Comparison of ENCODE assay signal across 17 cellular contexts in genomic region chr5:1797109-1797800, GRCh38. TPM values are rescaled to one million over a fixed set of nuclear protein-coding genes. Genes with fewer than 3 reads are reported as not detected.
DNase-seq lines count a peak whose midpoint lies in the region; ATAC-seq and TF ChIP-seq lines count a peak whose summit lies in the region.
"Had no signal": no experiment of that assay in that cellular context is flagged by ENCODE, and none has a peak within 500 bp of the region (broad histone marks: within the 10 kb centered on the region; RNA-seq: fewer than 3 reads in every experiment).

No MANE protein-coding gene starts in this region.

- H3K9me3 Mint-ChIP-seq in CD4-positive, alpha-beta T cell: no peaks in the 10 kb centered on the region
- no peaks in the 10 kb centered on the region for H3K9me3 Mint-ChIP-seq in activated T-helper 1 cell treated with anti-CD3 and anti-CD28 coated beads, Interleukin-12 subunit alpha, Interleukin-12 subunit beta, Interleukin-2, Interleukin-4 antibody, amounts not matched to agents 30 ng/mL and 10 ng/mL and 1 ng/mL, durations not matched to agents 14 hours and 24 hours and 36 hours
- no peaks in the 10 kb centered on the region for H3K9me3 Mint-ChIP-seq in nephron progenitor cell
- H3K9me3 Mint-ChIP-seq: activated naive CD8-positive, alpha-beta T cell treated with anti-CD3 and anti-CD28 coated beads, Interleukin-2, amount 10 ng/mL, durations not matched to agents 7 days and 5 days had no signal

- DNase-seq in CD4-positive, alpha-beta T cell: no peak
- no peak for DNase-seq in activated T-helper 1 cell treated with anti-CD3 and anti-CD28 coated beads, Interleukin-12 subunit alpha, Interleukin-12 subunit beta, Interleukin-2, Interleukin-4 antibody, amounts not matched to agents 30 ng/mL and 10 ng/mL and 1 ng/mL, durations not matched to agents 14 hours and 24 hours and 36 hours (ENCODE audit: low spot score)
- no peak for DNase-seq in nephron progenitor cell
- no peak for DNase-seq in cerebellar cortex (ENCODE audit: low spot score)
- no peak for DNase-seq in iPS-NIHi7 (ENCODE audit: extremely low spot score)
- DNase-seq in DMS79 treated with DMSO at 0.1 percent for 48 hours (lab: John Stamatoyannopoulos, UW): no peak
- DNase-seq: activated naive CD8-positive, alpha-beta T cell treated with anti-CD3 and anti-CD28 coated beads, Interleukin-2, amount 10 ng/mL, durations not matched to agents 7 days and 5 days; esophagus squamous epithelium; NCI-H1417; NCI-H82; stimulated activated CD4-positive, alpha-beta T cell treated with anti-CD3 and anti-CD28 coated beads, Interleukin-4, amount 100 ng/mL, for 24 hours had no signal

- H3K27ac Mint-ChIP-seq in CD4-positive, alpha-beta T cell: peak overlapping the region; percentile 99
- peak overlapping the region; percentile 31 for H3K27ac Mint-ChIP-seq in activated T-helper 1 cell treated with anti-CD3 and anti-CD28 coated beads, Interleukin-12 subunit alpha, Interleukin-12 subunit beta, Interleukin-2, Interleukin-4 antibody, amounts not matched to agents 30 ng/mL and 10 ng/mL and 1 ng/mL, durations not matched to agents 14 hours and 24 hours and 36 hours
- no peak overlapping the region for H3K27ac Mint-ChIP-seq in nephron progenitor cell
- H3K27ac Mint-ChIP-seq: activated naive CD8-positive, alpha-beta T cell treated with anti-CD3 and anti-CD28 coated beads, Interleukin-2, amount 10 ng/mL, durations not matched to agents 7 days and 5 days; B cell had no signal

- peak overlapping the region in 5 of 11 experiments; percentile 16 to 60 (median 47); a peak in 8 of 22 replicates for H3K27ac ChIP-seq in BLaER1 treated with 17β-estradiol and CSF1 and Interleukin-3, amounts not matched to agents 10 nM and 100 nM
- H3K27ac ChIP-seq in CD4-positive, alpha-beta T cell (ENCODE audit: low read depth, low read length): no peak overlapping the region
- H3K27ac ChIP-seq: esophagus squamous epithelium, left lung, skin epidermis, thoracic aorta had no signal

- intact Hi-C loops in CD4-positive, alpha-beta T cell (cut with DNase I, micrococcal nuclease): loop anchor here in 1 of 2 experiments (5.0 to 10.0 kb wide), 4 partner anchors 60 to 452 kb away; partner anchors contain the start of gene CLPTM1L
- intact Hi-C loops in activated T-helper 1 cell treated with anti-CD3 and anti-CD28 coated beads, Interleukin-12 subunit alpha, Interleukin-12 subunit beta, Interleukin-2, Interleukin-4 antibody, amounts not matched to agents 30 ng/mL and 10 ng/mL and 1 ng/mL, durations not matched to agents 14 hours and 24 hours and 36 hours (cut with micrococcal nuclease): loop anchor here (10.0 kb wide), 5 partner anchors 162 to 1322 kb away; partner anchors contain the start of genes BRD9, CLPTM1L and TRIP13

- peaks cover 57% of the 10 kb centered on the region for H3K36me3 Mint-ChIP-seq in CD4-positive, alpha-beta T cell (ENCODE audit: low read depth)
- peaks cover 38% of the 10 kb centered on the region for H3K36me3 Mint-ChIP-seq in activated T-helper 1 cell treated with anti-CD3 and anti-CD28 coated beads, Interleukin-12 subunit alpha, Interleukin-12 subunit beta, Interleukin-2, Interleukin-4 antibody, amounts not matched to agents 30 ng/mL and 10 ng/mL and 1 ng/mL, durations not matched to agents 14 hours and 24 hours and 36 hours (ENCODE audit: low read depth)
- peaks cover 27% of the 10 kb centered on the region for H3K36me3 Mint-ChIP-seq in nephron progenitor cell (ENCODE audit: low read depth)

- POLR2A ChIA-PET in CD4-positive, alpha-beta T cell (lab: Charles Lee): no interaction called here

- peaks cover 61 to 81% (median 78%) of the 10 kb centered on the region in 10 experiments for H3K4me1 ChIP-seq in BLaER1 treated with 17β-estradiol and CSF1 and Interleukin-3, amounts not matched to agents 10 nM and 100 nM

- peaks cover 17 to 33% (median 28%) of the 10 kb centered on the region in 11 experiments for H3K36me3 ChIP-seq in BLaER1 treated with 17β-estradiol and CSF1 and Interleukin-3, amounts not matched to agents 10 nM and 100 nM

- no peak for ATAC-seq in CD4-positive, alpha-beta T cell (ENCODE audit: poor library complexity)
- ATAC-seq: left lung had no signal

- peak overlapping the region; percentile 4 to 97 (median 45); a peak in 18 of 22 replicates for H3K9ac ChIP-seq in BLaER1 treated with 17β-estradiol and CSF1 and Interleukin-3, amounts not matched to agents 10 nM and 100 nM

- CTCF ChIA-PET in CD4-positive, alpha-beta T cell (lab: Charles Lee): no interaction called here

- peak overlapping the region; percentile 83 to 100 (median 97) for H3K4me2 ChIP-seq in BLaER1 treated with 17β-estradiol and CSF1 and Interleukin-3, amounts not matched to agents 10 nM and 100 nM

- peak overlapping the region in 8 of 10 experiments; percentile 7 to 99 (median 45); a peak in 12 of 20 replicates for H3K4me3 ChIP-seq in BLaER1 treated with 17β-estradiol and CSF1 and Interleukin-3, amounts not matched to agents 10 nM and 100 nM
- H3K4me3 ChIP-seq: esophagus squamous epithelium, HAP-1, left lung, skin epidermis, thoracic aorta had no signal

- no peaks in the 10 kb centered on the region for H3K27me3 ChIP-seq in BLaER1 treated with 17β-estradiol and CSF1 and Interleukin-3, amounts not matched to agents 10 nM and 100 nM
- no peaks in the 10 kb centered on the region for H3K27me3 ChIP-seq in CD4-positive, alpha-beta T cell (ENCODE audit: control insufficient read depth, insufficient read depth, low read length)
- H3K27me3 ChIP-seq: esophagus squamous epithelium, left lung had no signal

- H3K4me3 Mint-ChIP-seq in CD4-positive, alpha-beta T cell: peak overlapping the region; percentile 100
- peak overlapping the region; percentile 78 for H3K4me3 Mint-ChIP-seq in activated T-helper 1 cell treated with anti-CD3 and anti-CD28 coated beads, Interleukin-12 subunit alpha, Interleukin-12 subunit beta, Interleukin-2, Interleukin-4 antibody, amounts not matched to agents 30 ng/mL and 10 ng/mL and 1 ng/mL, durations not matched to agents 14 hours and 24 hours and 36 hours
- peak overlapping the region; percentile 38 for H3K4me3 Mint-ChIP-seq in nephron progenitor cell

- H4K20me1 ChIP-seq in BLaER1 treated with 17β-estradiol and CSF1 and Interleukin-3, amounts not matched to agents 10 nM and 100 nM: peaks cover 12 to 48% (median 34%) of the 10 kb centered on the region in 11 experiments; a peak in 20 of 22 replicates

- H3K27me3 Mint-ChIP-seq in CD4-positive, alpha-beta T cell: no peaks in the 10 kb centered on the region
- no peaks in the 10 kb centered on the region for H3K27me3 Mint-ChIP-seq in activated T-helper 1 cell treated with anti-CD3 and anti-CD28 coated beads, Interleukin-12 subunit alpha, Interleukin-12 subunit beta, Interleukin-2, Interleukin-4 antibody, amounts not matched to agents 30 ng/mL and 10 ng/mL and 1 ng/mL, durations not matched to agents 14 hours and 24 hours and 36 hours (ENCODE audit: insufficient read depth)
- peaks cover 3% of the 10 kb centered on the region for H3K27me3 Mint-ChIP-seq in nephron progenitor cell (ENCODE audit: low read depth, poor library complexity)
- H3K27me3 Mint-ChIP-seq: activated naive CD8-positive, alpha-beta T cell treated with anti-CD3 and anti-CD28 coated beads, Interleukin-2, amount 10 ng/mL, durations not matched to agents 7 days and 5 days; B cell had no signal

- peaks cover 59% of the 10 kb centered on the region for H3K4me1 Mint-ChIP-seq in CD4-positive, alpha-beta T cell (ENCODE audit: low read depth)
- peaks cover 61% of the 10 kb centered on the region for H3K4me1 Mint-ChIP-seq in activated T-helper 1 cell treated with anti-CD3 and anti-CD28 coated beads, Interleukin-12 subunit alpha, Interleukin-12 subunit beta, Interleukin-2, Interleukin-4 antibody, amounts not matched to agents 30 ng/mL and 10 ng/mL and 1 ng/mL, durations not matched to agents 14 hours and 24 hours and 36 hours (ENCODE audit: low read depth)
- H3K4me1 Mint-ChIP-seq in nephron progenitor cell: peaks cover 77% of the 10 kb centered on the region

- no peak for TF ChIP-seq CTCF in CD4-positive, alpha-beta T cell (IDR thresholded peaks at IDR 0.05)
- TF ChIP-seq CTCF in nephron progenitor cell (IDR thresholded peaks at IDR 0.05): no peak

- no peaks in the 10 kb centered on the region for H3K9me3 ChIP-seq in BLaER1 treated with 17β-estradiol and CSF1 and Interleukin-3, amounts not matched to agents 10 nM and 100 nM (replicated peaks in 1 of 11)
- H3K9me3 ChIP-seq in CD4-positive, alpha-beta T cell (ENCODE audit: control insufficient read depth, low read length): no peaks in the 10 kb centered on the region
- H3K9me3 ChIP-seq: esophagus squamous epithelium, HAP-1, left lung, thoracic aorta had no signal

RNA-seq across cellular contexts. Expression of gene MRPL36, which starts 2.4 kb away (rescaled TPM):
- 10 to 100 TPM; 14.3 to 18.2 TPM for total RNA-seq in CD4-positive, alpha-beta T cell
- 109 and 118 TPM in 2 replicates for total RNA-seq in activated T-helper 1 cell treated with anti-CD3 and anti-CD28 coated beads, Interleukin-12 subunit alpha, Interleukin-12 subunit beta, Interleukin-2, Interleukin-4 antibody, amounts not matched to agents 30 ng/mL and 10 ng/mL and 1 ng/mL, durations not matched to agents 14 hours and 24 hours and 36 hours

RNA-seq across cellular contexts. Expression of gene NDUFS6, which starts 4.0 kb away (rescaled TPM):
- total RNA-seq in CD4-positive, alpha-beta T cell: 10 to 100 TPM; 13.1 to 17.5 TPM
- total RNA-seq in activated T-helper 1 cell treated with anti-CD3 and anti-CD28 coated beads, Interleukin-12 subunit alpha, Interleukin-12 subunit beta, Interleukin-2, Interleukin-4 antibody, amounts not matched to agents 30 ng/mL and 10 ng/mL and 1 ng/mL, durations not matched to agents 14 hours and 24 hours and 36 hours: 40.3 and 41.5 TPM in 2 replicates

Comparison
In these comparisons a context has a peak if more than half of its experiments do, and no peak if none do; other contexts are left out.
1. H3K4me3 Mint-ChIP-seq: peak in every context shown above with its lines; median percentile 100 in CD4-positive, alpha-beta T cell; 78 in activated T-helper 1 cell treated with anti-CD3 and anti-CD28 coated beads, Interleukin-12 subunit alpha, Interleukin-12 subunit beta, Interleukin-2, Interleukin-4 antibody, amounts not matched to agents 30 ng/mL and 10 ng/mL and 1 ng/mL, durations not matched to agents 14 hours and 24 hours and 36 hours; 38 in nephron progenitor cell.